In the genomic region with DNA sequence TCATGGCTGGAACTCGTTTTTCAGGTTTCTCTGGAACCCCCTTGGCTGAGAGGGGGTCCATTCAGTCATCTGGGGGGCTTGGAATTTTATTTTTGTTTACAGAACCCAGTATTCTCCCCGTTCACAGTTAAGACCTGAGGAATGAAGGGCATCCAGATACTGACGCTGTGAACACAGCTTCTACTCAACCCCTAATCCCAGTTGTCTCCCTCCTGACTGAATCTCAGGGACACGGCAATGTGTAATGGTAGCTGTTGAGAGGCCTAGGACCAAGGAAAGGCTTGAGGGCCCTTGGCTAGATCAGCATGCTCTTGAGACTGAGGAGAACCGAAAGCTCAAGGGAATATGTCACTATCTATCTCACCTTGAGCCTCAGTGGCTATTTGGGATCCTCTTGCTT, we compare ENCODE assay signal across 20 cellular contexts.
DNase-seq lines count a peak whose midpoint lies in the region; ATAC-seq, FAIRE-seq and TF ChIP-seq lines count a peak whose summit lies in the region.
"Had no signal": no experiment of that assay in that cellular context is flagged by ENCODE, and none has a peak within 500 bp of the region (broad histone marks: within the 10 kb centered on the region; RNA-seq: fewer than 3 reads in every experiment).

No MANE protein-coding gene starts in this region.

- H3K4me3 ChIP-seq in cardiac muscle cell (peak overlapping the region; percentile 20), right cardiac atrium (ENCODE audit: low read length) (no peak overlapping the region), small intestine (ENCODE audit: low read depth in 1 of 2, low read length in 2 of 2) (no peak overlapping the region), A673 (ENCODE audit: low read depth, low read length, poor library complexity, severe bottlenecking) (no peak overlapping the region)
- H3K4me3 ChIP-seq: HAP-1, PC-9 had no signal

- H3K27me3 ChIP-seq in cardiac muscle cell = no peaks in the 10 kb centered on the region
- H3K27me3 ChIP-seq in right cardiac atrium (ENCODE audit: control insufficient read depth, insufficient read depth) = no peaks in the 10 kb centered on the region
- H3K27me3 ChIP-seq in small intestine (ENCODE audit: control insufficient read depth in 2 of 2, insufficient read depth in 2 of 2, low read length in 2 of 2) = no peaks in the 10 kb centered on the region
- no peaks in the 10 kb centered on the region for H3K27me3 ChIP-seq in A673 (replicated peaks; ENCODE audit: insufficient read depth, low read depth, low read length, poor library complexity)

- DNase-seq in cardiac muscle cell (ENCODE audit: low read depth in 1 of 2, low spot score in 1 of 2) (no peak), right cardiac atrium (no peak), WTC11 (ENCODE audit: low spot score) (no peak), iris pigment epithelial cell (ENCODE audit: low read depth) (peak; percentile 60), small intestine (no peak), A673 (ENCODE audit: low spot score) (no peak)
- no peak for DNase-seq in activated naive CD4-positive, alpha-beta T cell (lab: John Stamatoyannopoulos, UW)
- DNase-seq: DMS79, NCI-H1105, NCI-H2029 treated with DMSO at 0.1 percent for 48 hours, NCI-H226, NCI-H510A treated with DMSO at 0.1 percent for 48 hours, NCI-H748 treated with DMSO at 0.1 percent for 48 hours, PC-9, SIG-M5, SK-N-SH had no signal

- no peak overlapping the region for H3K4me3 Mint-ChIP-seq in WTC11
- H3K4me3 Mint-ChIP-seq: CD14-positive monocyte had no signal

- H3K27ac Mint-ChIP-seq in WTC11 = peak overlapping the region; percentile 18; the same call in 1 of the 2 replicates
- H3K27ac Mint-ChIP-seq: CD14-positive monocyte had no signal

- no TSS peak for BruUV-seq in A673 (replicated peaks; lab: Mats Ljungman, UMichigan)

- WGBS in right cardiac atrium = 94% methylated on average over 5 of the region's 5 CpGs
- 85 to 93% (median 87%) methylated on average over 5 of the region's 5 CpGs for WGBS in small intestine, 3 donors

- H3K27ac ChIP-seq in cardiac muscle cell (no peak overlapping the region), right cardiac atrium (ENCODE audit: low read length) (no peak overlapping the region), small intestine (ENCODE audit: low read depth in 1 of 2, low read length in 1 of 2) (no peak overlapping the region), A673 (ENCODE audit: low read depth, low read length, poor library complexity, severe bottlenecking) (no peak overlapping the region)
- H3K27ac ChIP-seq: 22Rv1, PC-9 had no signal

- no peaks in the 10 kb centered on the region for H3K27me3 Mint-ChIP-seq in WTC11 (ENCODE audit: low read depth)

- CTCF ChIA-PET in WTC11 (lab: Charles Lee) = interaction anchor here (0.6 kb wide), 1 partner anchor 19 kb away, joined by 4 read pairs; no protein-coding TSS in a partner anchor
- CTCF ChIA-PET in A673 (lab: Charles Lee) = no interaction called here

- peaks cover 37% of the 10 kb centered on the region for H3K36me3 Mint-ChIP-seq in WTC11

- intact Hi-C loops in right cardiac atrium (cut with DNase I) = no loop called here
- intact Hi-C loops in A673 (cut with micrococcal nuclease; ENCODE audit: unreplicated experiment) = no loop called here

- H3K9me3 Mint-ChIP-seq in WTC11 = no peaks in the 10 kb centered on the region
- H3K9me3 Mint-ChIP-seq: CD14-positive monocyte had no signal

- H3K4me1 ChIP-seq in cardiac muscle cell (ENCODE audit: low read depth) (peaks cover 23% of the 10 kb centered on the region), right cardiac atrium (ENCODE audit: control insufficient read depth, insufficient read depth, low read length) (peaks cover 3% of the 10 kb centered on the region), small intestine (ENCODE audit: control insufficient read depth in 2 of 2, insufficient read depth in 1 of 2, low read depth in 1 of 2, low read length in 1 of 2) (no peaks in the 10 kb centered on the region), A673 (ENCODE audit: insufficient read depth, low read length, poor library complexity, severe bottlenecking) (peaks cover 2% of the 10 kb centered on the region)

- POLR2A ChIA-PET in WTC11 (lab: Charles Lee) (no interaction called here), A673 (lab: Charles Lee; ENCODE audit: low non-redundant PET) (no interaction called here)

- no peaks in the 10 kb centered on the region for H3K9me3 ChIP-seq in cardiac muscle cell (ENCODE audit: low read depth)
- H3K9me3 ChIP-seq in right cardiac atrium (ENCODE audit: control insufficient read depth, low read length) = no peaks in the 10 kb centered on the region
- H3K9me3 ChIP-seq in small intestine (ENCODE audit: control insufficient read depth, low read depth) = no peaks in the 10 kb centered on the region
- no peaks in the 10 kb centered on the region for H3K9me3 ChIP-seq in A673 (ENCODE audit: low read depth, low read length, poor library complexity, severe bottlenecking)
- H3K9me3 ChIP-seq: HAP-1, SK-N-SH had no signal

- ATAC-seq in right cardiac atrium (no peak), WTC11 (no peak; the same call in 1 of the 2 replicates), HG03378 (IDR thresholded peaks at IDR 0.05; ENCODE audit: unreplicated experiment) (no peak)

- H3K36me3 ChIP-seq in cardiac muscle cell (peaks cover 13% of the 10 kb centered on the region), small intestine (ENCODE audit: control insufficient read depth in 2 of 2, insufficient read depth in 2 of 2, low read length in 2 of 2) (peaks cover 0 to 2% of the 10 kb centered on the region in 2 donors), A673 (ENCODE audit: insufficient read depth, low read length, poor library complexity, severe bottlenecking) (peaks cover 10% of the 10 kb centered on the region)

- TF ChIP-seq CTCF in cardiac muscle cell (IDR thresholded peaks at IDR 0.05; ENCODE audit: low read depth, low read length) (no peak), WTC11 (IDR thresholded peaks at IDR 0.05) (no peak), A673 (conservative IDR thresholded peaks at IDR 0.05; ENCODE audit: low read depth, low read length) (no peak)

- H3K4me1 Mint-ChIP-seq in WTC11 = peaks cover 35% of the 10 kb centered on the region
- H3K4me1 Mint-ChIP-seq: CD14-positive monocyte had no signal

- no peak for FAIRE-seq in small intestine (lab: Jason Lieb, UNC)

TF ChIP-seq in WTC11, 78 proteins besides CTCF, POLR2A, EP300 and RAD21 (continues in another document):
- TF ChIP-seq TCF7 (CRISPR knock-in tag; IDR thresholded peaks at IDR 0.05; ENCODE audit: low read depth) = no peak
- TF ChIP-seq JAZF1 (CRISPR knock-in tag; IDR thresholded peaks at IDR 0.05) = no peak
- TF ChIP-seq, protein P1, sequence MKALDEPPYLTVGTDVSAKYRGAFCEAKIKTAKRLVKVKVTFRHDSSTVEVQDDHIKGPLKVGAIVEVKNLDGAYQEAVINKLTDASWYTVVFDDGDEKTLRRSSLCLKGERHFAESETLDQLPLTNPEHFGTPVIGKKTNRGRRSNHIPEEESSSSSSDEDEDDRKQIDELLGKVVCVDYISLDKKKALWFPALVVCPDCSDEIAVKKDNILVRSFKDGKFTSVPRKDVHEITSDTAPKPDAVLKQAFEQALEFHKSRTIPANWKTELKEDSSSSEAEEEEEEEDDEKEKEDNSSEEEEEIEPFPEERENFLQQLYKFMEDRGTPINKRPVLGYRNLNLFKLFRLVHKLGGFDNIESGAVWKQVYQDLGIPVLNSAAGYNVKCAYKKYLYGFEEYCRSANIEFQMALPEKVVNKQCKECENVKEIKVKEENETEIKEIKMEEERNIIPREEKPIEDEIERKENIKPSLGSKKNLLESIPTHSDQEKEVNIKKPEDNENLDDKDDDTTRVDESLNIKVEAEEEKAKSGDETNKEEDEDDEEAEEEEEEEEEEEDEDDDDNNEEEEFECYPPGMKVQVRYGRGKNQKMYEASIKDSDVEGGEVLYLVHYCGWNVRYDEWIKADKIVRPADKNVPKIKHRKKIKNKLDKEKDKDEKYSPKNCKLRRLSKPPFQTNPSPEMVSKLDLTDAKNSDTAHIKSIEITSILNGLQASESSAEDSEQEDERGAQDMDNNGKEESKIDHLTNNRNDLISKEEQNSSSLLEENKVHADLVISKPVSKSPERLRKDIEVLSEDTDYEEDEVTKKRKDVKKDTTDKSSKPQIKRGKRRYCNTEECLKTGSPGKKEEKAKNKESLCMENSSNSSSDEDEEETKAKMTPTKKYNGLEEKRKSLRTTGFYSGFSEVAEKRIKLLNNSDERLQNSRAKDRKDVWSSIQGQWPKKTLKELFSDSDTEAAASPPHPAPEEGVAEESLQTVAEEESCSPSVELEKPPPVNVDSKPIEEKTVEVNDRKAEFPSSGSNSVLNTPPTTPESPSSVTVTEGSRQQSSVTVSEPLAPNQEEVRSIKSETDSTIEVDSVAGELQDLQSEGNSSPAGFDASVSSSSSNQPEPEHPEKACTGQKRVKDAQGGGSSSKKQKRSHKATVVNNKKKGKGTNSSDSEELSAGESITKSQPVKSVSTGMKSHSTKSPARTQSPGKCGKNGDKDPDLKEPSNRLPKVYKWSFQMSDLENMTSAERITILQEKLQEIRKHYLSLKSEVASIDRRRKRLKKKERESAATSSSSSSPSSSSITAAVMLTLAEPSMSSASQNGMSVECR (CRISPR knock-in tag; IDR thresholded peaks at IDR 0.05; ENCODE audit: borderline replicate concordance) = no peak
- TF ChIP-seq RORB (CRISPR knock-in tag; IDR thresholded peaks at IDR 0.05) = no peak
- TF ChIP-seq ZNF671 (CRISPR knock-in tag; IDR thresholded peaks at IDR 0.05) = no peak
- TF ChIP-seq ESRRA (CRISPR knock-in tag; IDR thresholded peaks at IDR 0.05; ENCODE audit: borderline replicate concordance) = no peak
- no peak for TF ChIP-seq ZNF263 (CRISPR knock-in tag; IDR thresholded peaks at IDR 0.05; ENCODE audit: low read depth)
- TF ChIP-seq, protein P2, sequence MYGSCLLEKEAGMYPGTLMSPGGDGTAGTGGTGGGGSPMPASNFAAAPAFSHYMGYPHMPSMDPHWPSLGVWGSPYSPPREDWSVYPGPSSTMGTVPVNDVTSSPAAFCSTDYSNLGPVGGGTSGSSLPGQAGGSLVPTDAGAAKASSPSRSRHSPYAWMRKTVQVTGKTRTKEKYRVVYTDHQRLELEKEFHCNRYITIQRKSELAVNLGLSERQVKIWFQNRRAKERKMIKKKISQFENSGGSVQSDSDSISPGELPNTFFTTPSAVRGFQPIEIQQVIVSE (CRISPR knock-in tag; IDR thresholded peaks at IDR 0.05; ENCODE audit: borderline replicate concordance) = no peak
- TF ChIP-seq, protein P3, sequence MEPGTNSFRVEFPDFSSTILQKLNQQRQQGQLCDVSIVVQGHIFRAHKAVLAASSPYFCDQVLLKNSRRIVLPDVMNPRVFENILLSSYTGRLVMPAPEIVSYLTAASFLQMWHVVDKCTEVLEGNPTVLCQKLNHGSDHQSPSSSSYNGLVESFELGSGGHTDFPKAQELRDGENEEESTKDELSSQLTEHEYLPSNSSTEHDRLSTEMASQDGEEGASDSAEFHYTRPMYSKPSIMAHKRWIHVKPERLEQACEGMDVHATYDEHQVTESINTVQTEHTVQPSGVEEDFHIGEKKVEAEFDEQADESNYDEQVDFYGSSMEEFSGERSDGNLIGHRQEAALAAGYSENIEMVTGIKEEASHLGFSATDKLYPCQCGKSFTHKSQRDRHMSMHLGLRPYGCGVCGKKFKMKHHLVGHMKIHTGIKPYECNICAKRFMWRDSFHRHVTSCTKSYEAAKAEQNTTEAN (CRISPR knock-in tag; IDR thresholded peaks at IDR 0.05) = no peak
- TF ChIP-seq NFE2L1 (CRISPR knock-in tag; IDR thresholded peaks at IDR 0.05) = no peak
